Comparison of ENCODE assay signal across 13 cellular contexts in genomic region chr9:81729141-81729540, GRCh38. TPM values are rescaled to one million over a fixed set of nuclear protein-coding genes. Genes with fewer than 3 reads are reported as not detected.
A peak's percentile ranks its signal among the peaks of the same experiment; 100 is the strongest.
DNase-seq lines count a peak whose midpoint lies in the region; ATAC-seq and TF ChIP-seq lines count a peak whose summit lies in the region.
"Had no signal": no experiment of that assay in that cellular context is flagged by ENCODE, and none has a peak within 500 bp of the region (broad histone marks: within the 10 kb centered on the region; RNA-seq: fewer than 3 reads in every experiment).

No MANE protein-coding gene starts in this region.

- H2AFZ ChIP-seq in hepatocyte: no peak overlapping the region

- peak overlapping the region; percentile 45 for H3K4me2 ChIP-seq in hepatocyte

- no peak overlapping the region for H3K4me3 ChIP-seq in hepatocyte
- H3K4me3 ChIP-seq in ovary: no peak overlapping the region

- no peak overlapping the region for H3K27ac ChIP-seq in hepatocyte
- no peak overlapping the region for H3K27ac ChIP-seq in ovary

- H3K4me3 Mint-ChIP-seq in T-helper 2 cell treated with Interferon-gamma antibody and Interleukin-4, amounts not matched to agents 5 μg/mL and 100 μg/mL, for 36 hours: no peak overlapping the region

- TF ChIP-seq CTCF in hepatocyte (IDR thresholded peaks at IDR 0.05; ENCODE audit: poor library complexity) (no peak), ovary (IDR thresholded peaks at IDR 0.05) (no peak)

- no peaks in the 10 kb centered on the region for H3K27me3 Mint-ChIP-seq in T-helper 2 cell treated with Interferon-gamma antibody and Interleukin-4, amounts not matched to agents 5 μg/mL and 100 μg/mL, for 36 hours (ENCODE audit: low read depth)

- no peaks in the 10 kb centered on the region for H3K36me3 ChIP-seq in hepatocyte (replicated peaks; ENCODE audit: insufficient read depth, low read depth)
- H3K36me3 ChIP-seq in ovary: no peaks in the 10 kb centered on the region

- H3K4me1 ChIP-seq in hepatocyte (ENCODE audit: insufficient read depth) (no peaks in the 10 kb centered on the region), ovary (ENCODE audit: insufficient read depth) (no peaks in the 10 kb centered on the region)

- WGBS in hepatocyte (ENCODE audit: low lambda C conversion rate, missing lambda C conversion rate): 67% methylated on average over 4 of the region's 4 CpGs
- WGBS in ovary, 3 donors: 46 to 71% (median 47%) methylated on average over 4 of the region's 4 CpGs

- no peak overlapping the region for H3K27ac Mint-ChIP-seq in T-helper 2 cell treated with Interferon-gamma antibody and Interleukin-4, amounts not matched to agents 5 μg/mL and 100 μg/mL, for 36 hours

- no peak for TF ChIP-seq POLR2A in ovary (IDR thresholded peaks at IDR 0.05)

- intact Hi-C loops in ovary (cut with DNase I): no loop called here

- no peaks in the 10 kb centered on the region for H3K4me1 Mint-ChIP-seq in T-helper 2 cell treated with Interferon-gamma antibody and Interleukin-4, amounts not matched to agents 5 μg/mL and 100 μg/mL, for 36 hours (ENCODE audit: low read depth)

- ATAC-seq in GM18873 (IDR thresholded peaks at IDR 0.05; ENCODE audit: low FRiP score, unreplicated experiment) (peak; percentile 87), GM21737 (IDR thresholded peaks at IDR 0.05; ENCODE audit: unreplicated experiment) (peak; percentile 80), HG03442 (IDR thresholded peaks at IDR 0.05; ENCODE audit: unreplicated experiment) (peak; percentile 75)
- ATAC-seq: right cardiac atrium had no signal

- H3K9me3 Mint-ChIP-seq in T-helper 2 cell treated with Interferon-gamma antibody and Interleukin-4, amounts not matched to agents 5 μg/mL and 100 μg/mL, for 36 hours: no peaks in the 10 kb centered on the region

- H3K9me2 ChIP-seq in hepatocyte (replicated peaks; ENCODE audit: insufficient read depth): no peaks in the 10 kb centered on the region

- H3K27me3 ChIP-seq in hepatocyte: no peaks in the 10 kb centered on the region
- H3K27me3 ChIP-seq in ovary: no peaks in the 10 kb centered on the region

- DNase-seq in hepatocyte (ENCODE audit: low spot score) (no peak), ovary (no peak), NCI-H1930 (lab: John Stamatoyannopoulos, UW) (no peak)
- DNase-seq in stimulated activated CD4-positive, alpha-beta T cell treated with anti-CD3 and anti-CD28 coated beads, Interleukin-2, amount 100 ng/mL, for 24 hours: no peak
- no peak for DNase-seq in T-helper 2 cell treated with Interferon-gamma antibody and Interleukin-4, amounts not matched to agents 5 μg/mL and 100 μg/mL, for 36 hours (ENCODE audit: low spot score)
- DNase-seq: erythroblast, islet precursor cell, NCI-H1048, right cardiac atrium had no signal

- no peaks in the 10 kb centered on the region for H4K20me1 ChIP-seq in hepatocyte (ENCODE audit: insufficient read depth, poor library complexity, severe bottlenecking)

- no peak for TF ChIP-seq EP300 in ovary (IDR thresholded peaks at IDR 0.05)

- H3K9me3 ChIP-seq in hepatocyte (ENCODE audit: low read depth) (no peaks in the 10 kb centered on the region), ovary (no peaks in the 10 kb centered on the region)

- H3K79me2 ChIP-seq in hepatocyte: no peaks in the 10 kb centered on the region

- no peaks in the 10 kb centered on the region for H3K36me3 Mint-ChIP-seq in T-helper 2 cell treated with Interferon-gamma antibody and Interleukin-4, amounts not matched to agents 5 μg/mL and 100 μg/mL, for 36 hours (ENCODE audit: low read depth)

RNA-seq across cellular contexts. Expression of gene TLE1, which starts 39.8 kb away (rescaled TPM):
- total RNA-seq in hepatocyte (100 TPM in 2 replicates), ovary (10 to 100 TPM; 25.8 to 58.1 (median 43.8) TPM)
- polyA plus RNA-seq in hepatocyte (117 TPM in 2 replicates), ovary (10 to 100 TPM; 28.8 to 38.9 TPM)
- total RNA-seq: activated CD8-positive, alpha-beta memory T cell treated with anti-CD3 and anti-CD28 coated beads for 36 hours had no signal
